Comparison of ENCODE assay signal across 24 cellular contexts in the genomic region with DNA sequence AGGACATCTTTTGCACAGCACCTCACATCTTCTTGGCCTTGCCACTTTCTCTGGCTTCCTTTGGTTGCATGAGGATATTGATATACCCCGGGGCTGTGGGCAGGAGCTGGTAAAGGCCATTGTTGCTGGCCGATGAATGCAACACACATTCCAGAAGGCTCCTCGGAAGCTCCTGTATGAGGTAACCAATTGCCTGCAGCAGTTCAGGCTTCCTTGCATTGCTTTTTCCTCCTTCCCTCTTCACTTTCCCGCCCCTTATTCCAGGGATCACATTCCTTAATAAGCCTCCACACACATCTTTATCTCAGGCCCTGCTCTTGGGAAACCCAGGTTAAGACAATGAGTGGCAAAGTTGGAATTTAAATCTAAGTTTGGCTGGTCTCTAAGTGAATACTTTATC.
"Had no signal": no experiment of that assay in that cellular context is flagged by ENCODE, and none has a peak within 500 bp of the region (broad histone marks: within the 10 kb centered on the region; RNA-seq: fewer than 3 reads in every experiment).

No MANE protein-coding gene starts in this region.

- DNase-seq: activated CD4-positive, alpha-beta T cell treated with anti-CD3 and anti-CD28 coated beads, Interleukin-2, amount 10 ng/mL, durations not matched to agents 7 days and 5 days; activated CD4-positive, CD25-positive, alpha-beta regulatory T cell treated with anti-CD3 and anti-CD28 coated beads, Interleukin-2, amount 50 U/mL, for 72 hours; activated CD8-positive, alpha-beta memory T cell treated with anti-CD3 and anti-CD28 coated beads, Interleukin-2, amount 10 ng/mL, durations not matched to agents 7 days and 5 days; activated CD8-positive, alpha-beta T cell treated with anti-CD3 and anti-CD28 coated beads for 36 hours; activated effector memory CD4-positive, alpha-beta T cell treated with anti-CD3 and anti-CD28 coated beads, Interleukin-2, amount 50 U/mL, for 16 hours; activated naive CD4-positive, alpha-beta T cell treated with anti-CD3 and anti-CD28 coated beads, Interleukin-2, amount 50 U/mL, for 16 hours; activated T-cell treated with anti-CD3 and anti-CD28 coated beads for 4 hours; anterior cingulate cortex; body of pancreas; caudate nucleus; dermis blood vessel endothelial cell; effector CD8-positive, alpha-beta T cell; gastrocnemius medialis; hypothalamus; kidney glomerular epithelial cell; left lung; natural killer cell; spleen; stimulated activated CD4-positive, alpha-beta T cell treated with anti-CD3 and anti-CD28 coated beads, Interleukin-4, amount 100 ng/mL, for 24 hours; tibial artery had no signal

- H3K27me3 ChIP-seq: body of pancreas, gastrocnemius medialis, left lung, spleen, tibial artery had no signal

- H3K36me3 ChIP-seq: gastrocnemius medialis, left lung, spleen, tibial artery had no signal

- H3K27ac ChIP-seq: body of pancreas, gastrocnemius medialis, left lung, spleen, tibial artery had no signal

- H3K9me3 ChIP-seq: body of pancreas, gastrocnemius medialis, left lung, spleen, tibial artery had no signal

- H3K4me3 Mint-ChIP-seq: activated CD4-positive, alpha-beta T cell treated with anti-CD3 and anti-CD28 coated beads, Interleukin-2, amount 10 ng/mL, durations not matched to agents 7 days and 5 days; activated CD8-positive, alpha-beta memory T cell treated with anti-CD3 and anti-CD28 coated beads, Interleukin-2, amount 10 ng/mL, durations not matched to agents 7 days and 5 days; activated CD8-positive, alpha-beta T cell treated with anti-CD3 and anti-CD28 coated beads for 36 hours; mesothelial cell of epicardium; natural killer cell; stimulated activated naive CD8-positive, alpha-beta T cell treated with anti-CD3 and anti-CD28 coated beads, Interleukin-15, Interleukin-2, amounts not matched to agents 100 ng/mL and 50 ng/mL, for 24 hours had no signal

- H3K27me3 Mint-ChIP-seq: activated CD4-positive, alpha-beta T cell treated with anti-CD3 and anti-CD28 coated beads, Interleukin-2, amount 10 ng/mL, durations not matched to agents 7 days and 5 days; activated CD8-positive, alpha-beta memory T cell treated with anti-CD3 and anti-CD28 coated beads, Interleukin-2, amount 10 ng/mL, durations not matched to agents 7 days and 5 days; activated CD8-positive, alpha-beta T cell treated with anti-CD3 and anti-CD28 coated beads for 36 hours; stimulated activated naive CD8-positive, alpha-beta T cell treated with anti-CD3 and anti-CD28 coated beads, Interleukin-15, Interleukin-2, amounts not matched to agents 100 ng/mL and 50 ng/mL, for 24 hours had no signal

- H3K9me3 Mint-ChIP-seq: activated CD4-positive, alpha-beta T cell treated with anti-CD3 and anti-CD28 coated beads, Interleukin-2, amount 10 ng/mL, durations not matched to agents 7 days and 5 days; activated CD8-positive, alpha-beta T cell treated with anti-CD3 and anti-CD28 coated beads for 36 hours; mesothelial cell of epicardium; natural killer cell; stimulated activated naive CD8-positive, alpha-beta T cell treated with anti-CD3 and anti-CD28 coated beads, Interleukin-15, Interleukin-2, amounts not matched to agents 100 ng/mL and 50 ng/mL, for 24 hours had no signal

- H3K27ac Mint-ChIP-seq: activated CD4-positive, alpha-beta T cell treated with anti-CD3 and anti-CD28 coated beads, Interleukin-2, amount 10 ng/mL, durations not matched to agents 7 days and 5 days; activated CD8-positive, alpha-beta memory T cell treated with anti-CD3 and anti-CD28 coated beads, Interleukin-2, amount 10 ng/mL, durations not matched to agents 7 days and 5 days; activated CD8-positive, alpha-beta T cell treated with anti-CD3 and anti-CD28 coated beads for 36 hours; mesothelial cell of epicardium; natural killer cell; progenitor cell of endocrine pancreas; stimulated activated naive CD8-positive, alpha-beta T cell treated with anti-CD3 and anti-CD28 coated beads, Interleukin-15, Interleukin-2, amounts not matched to agents 100 ng/mL and 50 ng/mL, for 24 hours had no signal

- H3K4me1 ChIP-seq: gastrocnemius medialis, left lung, spleen, tibial artery had no signal

- H3K36me3 Mint-ChIP-seq: activated CD8-positive, alpha-beta memory T cell treated with anti-CD3 and anti-CD28 coated beads, Interleukin-2, amount 10 ng/mL, durations not matched to agents 7 days and 5 days; mesothelial cell of epicardium; natural killer cell had no signal

- H3K4me3 ChIP-seq: body of pancreas, gastrocnemius medialis, left lung, lung, spleen, tibial artery had no signal

- H3K4me1 Mint-ChIP-seq: activated CD4-positive, alpha-beta T cell treated with anti-CD3 and anti-CD28 coated beads, Interleukin-2, amount 10 ng/mL, durations not matched to agents 7 days and 5 days; activated CD8-positive, alpha-beta memory T cell treated with anti-CD3 and anti-CD28 coated beads, Interleukin-2, amount 10 ng/mL, durations not matched to agents 7 days and 5 days; natural killer cell had no signal
